ENCODE assay signal across 28 cellular contexts in the genomic region with DNA sequence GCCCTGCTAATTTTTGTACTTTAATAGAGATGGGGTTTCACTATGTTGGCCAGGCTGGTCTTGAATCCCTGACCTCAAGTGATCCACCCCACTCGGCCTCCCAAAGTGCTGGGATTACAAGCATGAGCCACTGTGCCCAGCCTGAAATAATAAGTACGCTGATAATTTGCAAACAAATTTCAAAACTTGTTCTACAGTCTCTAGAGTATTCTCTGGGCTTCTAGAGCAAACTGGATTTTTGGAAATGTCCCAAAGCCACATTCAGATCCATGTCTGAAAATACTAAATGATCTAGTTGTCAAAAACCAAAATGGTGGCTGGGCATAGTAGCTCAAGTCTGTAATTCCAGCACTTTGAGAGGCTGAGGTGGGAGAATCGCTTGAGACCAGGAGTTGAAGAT.
"Had no signal": no experiment of that assay in that cellular context is flagged by ENCODE, and none has a peak within 500 bp of the region (broad histone marks: within the 10 kb centered on the region; RNA-seq: fewer than 3 reads in every experiment).

No MANE protein-coding gene starts in this region.

- H3K36me3 ChIP-seq: prostate gland, uterus had no signal

- H3K4me3 Mint-ChIP-seq: immature natural killer cell; mesothelial cell of epicardium; naive thymus-derived CD4-positive, alpha-beta T cell; natural killer cell treated with Interleukin-12 subunit alpha and Interleukin-12 subunit beta and Interleukin-15 and Interleukin-18, amount 100 ng/mL, for 72 hours; stimulated activated naive B cell treated with anti-CD40 and anti-IgM and Interleukin-4, amounts not matched to agents 10 μg/mL and 1 μg/mL and 100 μg/mL, for 72 hours; type B pancreatic cell had no signal

- H3K27me3 ChIP-seq: left lung, pancreas, stomach, suprapubic skin, tibial artery, uterus had no signal

- H3K4me3 ChIP-seq: left lung, lung, pancreas, prostate gland, skin epidermis, stomach, suprapubic skin, thoracic aorta, tibial artery, uterus had no signal

- ATAC-seq: left colon; left lung; naive thymus-derived CD4-positive, alpha-beta T cell; natural killer cell treated with Interleukin-12 subunit alpha and Interleukin-12 subunit beta and Interleukin-15 and Interleukin-18, amount 100 ng/mL, for 72 hours; pancreas; sciatic nerve; stimulated activated naive B cell treated with anti-CD40 and anti-IgM and Interleukin-4, amounts not matched to agents 10 μg/mL and 1 μg/mL and 100 μg/mL, for 72 hours; stimulated activated naive CD8-positive, alpha-beta T cell treated with anti-CD3 and anti-CD28 coated beads, Interleukin-15, Interleukin-2, amounts not matched to agents 100 U/mL and 50 U/mL, for 24 hours had no signal

- H3K27me3 Mint-ChIP-seq: naive thymus-derived CD4-positive, alpha-beta T cell; natural killer cell treated with Interleukin-12 subunit alpha and Interleukin-12 subunit beta and Interleukin-15 and Interleukin-18, amount 100 ng/mL, for 72 hours; stimulated activated naive B cell treated with anti-CD40 and anti-IgM and Interleukin-4, amounts not matched to agents 10 μg/mL and 1 μg/mL and 100 μg/mL, for 72 hours; type B pancreatic cell had no signal

- H3K4me1 Mint-ChIP-seq: stimulated activated naive B cell treated with anti-CD40 and anti-IgM and Interleukin-4, amounts not matched to agents 10 μg/mL and 1 μg/mL and 100 μg/mL, for 72 hours had no signal

- H3K27ac Mint-ChIP-seq: immature natural killer cell; mesothelial cell of epicardium; naive thymus-derived CD4-positive, alpha-beta T cell; natural killer cell treated with Interleukin-12 subunit alpha and Interleukin-12 subunit beta and Interleukin-15 and Interleukin-18, amount 100 ng/mL, for 72 hours; stimulated activated naive B cell treated with anti-CD40 and anti-IgM and Interleukin-4, amounts not matched to agents 10 μg/mL and 1 μg/mL and 100 μg/mL, for 72 hours; type B pancreatic cell had no signal

- H3K4me1 ChIP-seq: left lung, pancreas, prostate gland, stomach, suprapubic skin, tibial artery, uterus had no signal

- H3K9me3 Mint-ChIP-seq: immature natural killer cell; naive thymus-derived CD4-positive, alpha-beta T cell; natural killer cell treated with Interleukin-12 subunit alpha and Interleukin-12 subunit beta and Interleukin-15 and Interleukin-18, amount 100 ng/mL, for 72 hours; stimulated activated naive B cell treated with anti-CD40 and anti-IgM and Interleukin-4, amounts not matched to agents 10 μg/mL and 1 μg/mL and 100 μg/mL, for 72 hours; type B pancreatic cell had no signal

- H3K9me3 ChIP-seq: left lung, pancreas, prostate gland, stomach, suprapubic skin, thoracic aorta, tibial artery, uterus had no signal

- H3K27ac ChIP-seq: left lung, pancreas, prostate gland, skin epidermis, stomach, suprapubic skin, thoracic aorta, tibial artery, uterus had no signal

- DNase-seq: hypothalamus; immature natural killer cell; kidney; left colon; left lung; mesendoderm; naive thymus-derived CD4-positive, alpha-beta T cell; pancreas; retina; right cardiac atrium; stimulated activated CD4-positive, alpha-beta T cell treated with anti-CD3 and anti-CD28 coated beads, Interleukin-12 subunit alpha, Interleukin-12 subunit beta, amount 100 ng/mL, for 4 hours; stimulated activated CD4-positive, alpha-beta T cell treated with anti-CD3 and anti-CD28 coated beads, Interleukin-15, amount 100 ng/mL, for 24 hours; stimulated activated CD4-positive, alpha-beta T cell treated with anti-CD3 and anti-CD28 coated beads, Interleukin-2, amount 100 ng/mL, for 24 hours; stimulated activated CD4-positive, alpha-beta T cell treated with anti-CD3 and anti-CD28 coated beads, Interleukin-4, amount 100 ng/mL, for 1 hour; stimulated activated naive B cell treated with anti-CD40 and anti-IgM and Interleukin-4, amounts not matched to agents 10 μg/mL and 1 μg/mL and 100 μg/mL, for 72 hours; stimulated activated naive CD8-positive, alpha-beta T cell treated with anti-CD3 and anti-CD28 coated beads, Interleukin-15, Interleukin-2, amounts not matched to agents 100 U/mL and 50 U/mL, for 24 hours; stomach; uterus had no signal
